Comparison of ENCODE assay signal across 9 cellular contexts in genomic region chr16:68936729-68937631, GRCh38.
DNase-seq lines count a peak whose midpoint lies in the region; ATAC-seq, FAIRE-seq and TF ChIP-seq lines count a peak whose summit lies in the region.
"Had no signal": no experiment of that assay in that cellular context is flagged by ENCODE, and none has a peak within 500 bp of the region (broad histone marks: within the 10 kb centered on the region; RNA-seq: fewer than 3 reads in every experiment).

No MANE protein-coding gene starts in this region.

- H3K4me3 ChIP-seq in HEK293 (ENCODE audit: low read depth, low read length), result no peak overlapping the region
- no peak overlapping the region for H3K4me3 ChIP-seq in epithelial cell of esophagus (ENCODE audit: low read length)
- no peak overlapping the region for H3K4me3 ChIP-seq in dorsolateral prefrontal cortex

- H3K9me3 ChIP-seq in HEK293 (ENCODE audit: control insufficient read depth, insufficient read depth, low read depth, low read length), result no peaks in the 10 kb centered on the region; the same call in 1 of the 2 replicates

- peak overlapping the region; percentile 49 for H3K27ac ChIP-seq in HEK293 (ENCODE audit: extremely low read depth, low read depth, low read length)
- H3K27ac ChIP-seq in dorsolateral prefrontal cortex, result peak overlapping the region in 1 of 59 donors; percentile 7

- CTCF ChIA-PET in HEK293 (lab: Yijun Ruan, JAX), result no interaction called here

- no peak for ATAC-seq in HG03139 (IDR thresholded peaks at IDR 0.05; ENCODE audit: unreplicated experiment)
- ATAC-seq: natural killer cell treated with Interleukin-12 subunit alpha and Interleukin-12 subunit beta and Interleukin-15 and Interleukin-18, amount 100 ng/mL, for 72 hours had no signal

- POLR2A ChIA-PET in HEK293 (lab: Yijun Ruan, JAX), result no interaction called here

- no peak for TF ChIP-seq POLR2A in H54 (IDR thresholded peaks at IDR 0.05; ENCODE audit: low read depth, low read length)

- peaks cover 0 to 8% of the 10 kb centered on the region in 2 experiments; a peak in 2 of 3 replicates for H3K36me3 ChIP-seq in HEK293 (ENCODE audit: control insufficient read depth in 2 of 2, insufficient read depth in 1 of 2, low read length in 2 of 2)

- TF ChIP-seq CTCF in HEK293 (tag by site-specific recombination; IDR thresholded peaks at IDR 0.05) (no peak), epithelial cell of esophagus (IDR thresholded peaks at IDR 0.05; ENCODE audit: insufficient read depth, low read depth, low read length, missing control alignments) (no peak), dorsolateral prefrontal cortex (IDR thresholded peaks at IDR 0.05 in 54 of 56, conservative IDR thresholded peaks at IDR 0.05 in 2 of 56; ENCODE audit: low read depth in 1 of 56, partially characterized antibody in 56 of 56) (no peak)

- H3K4me1 ChIP-seq in HEK293 (ENCODE audit: control insufficient read depth, insufficient read depth, low read length), result no peaks in the 10 kb centered on the region; the same call in 1 of the 2 replicates

- DNase-seq in NCI-H2196 (lab: John Stamatoyannopoulos, UW; ENCODE audit: unreplicated experiment) (peak; percentile 40), epithelial cell of esophagus (ENCODE audit: low read depth) (peak; percentile 97), smooth muscle cell of the brain vasculature (ENCODE audit: low read depth, low spot score) (peak; percentile 1), H54 (ENCODE audit: insufficient read length, low spot score) (no peak), dorsolateral prefrontal cortex (no peak)
- DNase-seq: NCI-H524 treated with DMSO at 0.1 percent for 48 hours had no signal

- intact Hi-C loops in dorsolateral prefrontal cortex (cut with DNase I), result no loop called here

- H3K27me3 ChIP-seq in dorsolateral prefrontal cortex, result no peaks in the 10 kb centered on the region

- FAIRE-seq in H54 (lab: Jason Lieb, UNC), result no peak

TF ChIP-seq in HEK293, 187 proteins besides CTCF, POLR2A, EP300 and RAD21:
- TF ChIP-seq KLF1 (tag by site-specific recombination; IDR thresholded peaks at IDR 0.05) (no peak), PRDM10 (tag by site-specific recombination; IDR thresholded peaks at IDR 0.05) (0 out of 2 replicates have a peak, but pooled peaks have one; percentile 16), PRDM1 (tag by site-specific recombination; IDR thresholded peaks at IDR 0.05) (0 out of 2 replicates have a peak, but pooled peaks have one; percentile 11), ZNF24 (tag by site-specific recombination; IDR thresholded peaks at IDR 0.05) (no peak)

Comparison
In these comparisons a context has a peak if more than half of its experiments do, and no peak if none do; other contexts are left out.
1. DNase-seq: peak in NCI-H2196 (single experiment), epithelial cell of esophagus (single experiment) and smooth muscle cell of the brain vasculature (single experiment); none in H54 (single experiment) and dorsolateral prefrontal cortex (0 of 10).